In the genomic region with DNA sequence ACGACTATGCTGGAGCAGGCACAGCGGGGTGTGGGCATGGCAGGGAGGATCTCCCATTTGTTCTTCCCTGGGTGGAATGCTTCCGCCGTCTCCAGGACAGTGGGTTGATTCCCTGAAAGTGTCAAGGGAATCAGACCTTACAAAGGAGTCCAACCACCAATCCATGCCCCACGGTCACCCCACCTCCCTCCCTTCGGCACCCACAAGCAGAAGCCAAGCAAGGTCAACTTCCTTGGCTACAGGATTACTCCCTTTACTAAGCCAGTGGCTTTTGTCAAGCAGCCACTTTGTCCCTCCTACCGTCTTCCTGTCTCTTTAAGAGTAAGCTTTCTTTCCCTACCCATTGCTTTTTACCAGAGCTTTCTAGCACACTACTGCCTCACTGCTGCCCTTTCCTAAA, we compare ENCODE assay signal across 19 cellular contexts. TPM values are rescaled to one million over a fixed set of nuclear protein-coding genes. Genes with fewer than 3 reads are reported as not detected.
A peak's percentile ranks its signal among the peaks of the same experiment; 100 is the strongest.
DNase-seq lines count a peak whose midpoint lies in the region; FAIRE-seq and TF ChIP-seq lines count a peak whose summit lies in the region.
"Had no signal": no experiment of that assay in that cellular context is flagged by ENCODE, and none has a peak within 500 bp of the region (broad histone marks: within the 10 kb centered on the region; RNA-seq: fewer than 3 reads in every experiment).

No MANE protein-coding gene starts in this region.

- H2AK5ac ChIP-seq in H1 (ENCODE audit: low read depth, low read length) (no peak overlapping the region; the same call in 1 of the 2 replicates), trophoblast cell (ENCODE audit: low read length) (no peak overlapping the region)

- H3K27me3 ChIP-seq in H1 (replicated peaks in 1 of 4; ENCODE audit: control insufficient read depth in 3 of 4, extremely low read depth in 1 of 4, insufficient read depth in 3 of 4, low read length in 3 of 4), result peaks cover 1 to 7% (median 5%) of the 10 kb centered on the region in 4 experiments
- H3K27me3 ChIP-seq in trophoblast cell (ENCODE audit: insufficient read depth, low read length), result no peaks in the 10 kb centered on the region
- no peaks in the 10 kb centered on the region for H3K27me3 ChIP-seq in CD4-positive, alpha-beta memory T cell (ENCODE audit: insufficient read depth, low read length)
- H3K27me3 ChIP-seq: BE2C had no signal

- H2BK15ac ChIP-seq in H1 (ENCODE audit: low read length), result no peak overlapping the region

- no peak overlapping the region for H3K4ac ChIP-seq in H1 (replicated peaks; ENCODE audit: insufficient read length, low read depth, low read length)
- no peak overlapping the region for H3K4ac ChIP-seq in trophoblast cell (ENCODE audit: low read depth, low read length)

- no peak overlapping the region for H3K18ac ChIP-seq in H1 (ENCODE audit: extremely low read depth, low read length)
- H3K18ac ChIP-seq in trophoblast cell (ENCODE audit: low read length), result no peak overlapping the region

- H3K4me3 Mint-ChIP-seq in CD4-positive, alpha-beta memory T cell, result no peak overlapping the region
- H3K4me3 Mint-ChIP-seq: H9, IgD-negative memory B cell had no signal

- no peak for TF ChIP-seq POLR2A in H1 (IDR thresholded peaks at IDR 0.05; ENCODE audit: control extremely low read depth in 1 of 2, low read depth in 2 of 2, low read length in 2 of 2)

- H4K20me1 ChIP-seq in H1 (replicated peaks in 1 of 2; ENCODE audit: control insufficient read depth in 1 of 2, insufficient read depth in 2 of 2, low read length in 2 of 2), result no peaks in the 10 kb centered on the region

- H3K36me3 Mint-ChIP-seq in CD4-positive, alpha-beta memory T cell, result no peaks in the 10 kb centered on the region
- H3K36me3 Mint-ChIP-seq: CD4-positive, CD25-positive, alpha-beta regulatory T cell; IgD-negative memory B cell had no signal

- H3K79me2 ChIP-seq in H1 (ENCODE audit: control insufficient read depth in 1 of 2, insufficient read depth in 2 of 2, low read length in 2 of 2) (no peaks in the 10 kb centered on the region), trophoblast cell (ENCODE audit: control insufficient read depth, insufficient read depth, low read length, poor library complexity) (no peaks in the 10 kb centered on the region)

- no peak overlapping the region for H3K56ac ChIP-seq in H1 (replicated peaks; ENCODE audit: insufficient read length, low read depth, low read length)

- peak; percentile 76 for DNase-seq in NCI-H82 (lab: John Stamatoyannopoulos, UW)
- DNase-seq in H1 (ENCODE audit: low read depth in 1 of 2, low spot score in 2 of 2), result no peak
- no peak for DNase-seq in trophoblast cell
- no peak for DNase-seq in T-helper 9 cell
- DNase-seq in AG08395 (ENCODE audit: low spot score), result no peak
- DNase-seq in CD4-positive, alpha-beta memory T cell, result no peak
- DNase-seq: BE2C; C1 segment of cervical spinal cord; Caco-2; CD4-positive, CD25-positive, alpha-beta regulatory T cell; DMS79; GDM1; GOT3; H9 had no signal

- H2BK12ac ChIP-seq in H1 (ENCODE audit: low read depth, low read length) (peak overlapping the region; percentile 11; the same call in 1 of the 2 replicates), trophoblast cell (ENCODE audit: low read length) (no peak overlapping the region)

- no peak overlapping the region for H4K5ac ChIP-seq in H1 (ENCODE audit: insufficient read length, low read depth, low read length)

- H3K14ac ChIP-seq in H1 (ENCODE audit: insufficient read length) (no peak overlapping the region), trophoblast cell (ENCODE audit: low read length) (no peak overlapping the region)

- H3K23ac ChIP-seq in H1 (ENCODE audit: insufficient read length), result no peak overlapping the region
- H3K23ac ChIP-seq in trophoblast cell (ENCODE audit: low read length), result no peak overlapping the region

- no peak overlapping the region for H4K12ac ChIP-seq in trophoblast cell (ENCODE audit: low read depth, low read length)

- no peaks in the 10 kb centered on the region for H3K9me3 Mint-ChIP-seq in CD4-positive, alpha-beta memory T cell
- H3K9me3 Mint-ChIP-seq: CD4-positive, CD25-positive, alpha-beta regulatory T cell; H9; IgD-negative memory B cell had no signal

- no peak overlapping the region for H3K9ac ChIP-seq in H1 (replicated peaks in 1 of 4; ENCODE audit: extremely low read depth in 1 of 4, low read depth in 3 of 4, low read length in 3 of 4)
- no peak overlapping the region for H3K9ac ChIP-seq in trophoblast cell (ENCODE audit: low read length)

- H3K4me1 ChIP-seq in HEK293 (ENCODE audit: control insufficient read depth, insufficient read depth, low read length) (0 out of 2 replicates have a peak, but pooled peaks cover 2% of the 10 kb centered on the region), H1 (replicated peaks in 1 of 4; ENCODE audit: control insufficient read depth in 3 of 4, insufficient read depth in 4 of 4, low read length in 3 of 4) (peaks cover 0 to 5% (median under 1%) of the 10 kb centered on the region in 4 experiments; a peak in 4 of 7 replicates), trophoblast cell (ENCODE audit: control insufficient read depth in 1 of 2, insufficient read depth in 2 of 2, low read length in 2 of 2) (no peaks in the 10 kb centered on the region)
- H3K4me1 ChIP-seq in CD4-positive, alpha-beta memory T cell (ENCODE audit: insufficient read depth, low read length), result no peaks in the 10 kb centered on the region
- H3K4me1 ChIP-seq: BE2C, Caco-2 had no signal

- H3K27ac ChIP-seq in HEK293 (ENCODE audit: extremely low read depth, low read depth, low read length), result no peak overlapping the region
- no peak overlapping the region for H3K27ac ChIP-seq in H1 (ENCODE audit: low read depth, low read length)
- H3K27ac ChIP-seq in trophoblast cell (ENCODE audit: low read depth, low read length), result no peak overlapping the region
- no peak overlapping the region for H3K27ac ChIP-seq in CD4-positive, alpha-beta memory T cell (ENCODE audit: low read depth, low read length)

- H4K8ac ChIP-seq in H1 (ENCODE audit: extremely low read depth, insufficient read depth, low read length), result no peak overlapping the region
- H4K8ac ChIP-seq in trophoblast cell (ENCODE audit: low read depth, low read length), result no peak overlapping the region

- no peak overlapping the region for H4K91ac ChIP-seq in H1 (replicated peaks; ENCODE audit: insufficient read length, low read length)
- H4K91ac ChIP-seq in trophoblast cell (ENCODE audit: low read depth, low read length), result no peak overlapping the region

- H2BK120ac ChIP-seq in H1 (replicated peaks; ENCODE audit: low read depth, low read length) (no peak overlapping the region), trophoblast cell (ENCODE audit: insufficient read depth, low read length, poor library complexity) (no peak overlapping the region)

- no peaks in the 10 kb centered on the region for H3K36me3 ChIP-seq in HEK293 (ENCODE audit: control insufficient read depth in 2 of 2, insufficient read depth in 1 of 2, low read length in 2 of 2)
- H3K36me3 ChIP-seq in H1 (ENCODE audit: control insufficient read depth in 2 of 4, insufficient read depth in 4 of 4, low read length in 3 of 4), result no peaks in the 10 kb centered on the region
- peaks cover 0 to 2% of the 10 kb centered on the region in 2 experiments for H3K36me3 ChIP-seq in trophoblast cell (ENCODE audit: control insufficient read depth in 1 of 2, insufficient read depth in 2 of 2, low read length in 2 of 2)
- H3K36me3 ChIP-seq in CD4-positive, alpha-beta memory T cell (ENCODE audit: insufficient read depth, low read length), result no peaks in the 10 kb centered on the region
- H3K36me3 ChIP-seq: BE2C had no signal

- peak overlapping the region in 1 of 7 donors; percentile 66 for H3K27ac Mint-ChIP-seq in CD4-positive, alpha-beta memory T cell
- H3K27ac Mint-ChIP-seq: H9 had no signal

- no peak for FAIRE-seq in H1 (lab: Jason Lieb, UNC)
- FAIRE-seq: D721Med, HepG2 had no signal

- H2BK20ac ChIP-seq in H1 (ENCODE audit: low read length), result no peak overlapping the region

- H2BK5ac ChIP-seq in H1 (ENCODE audit: low read depth, low read length) (no peak overlapping the region), trophoblast cell (ENCODE audit: low read depth, low read length, poor library complexity) (no peak overlapping the region)

- H3K9me3 ChIP-seq in HEK293 (ENCODE audit: control insufficient read depth, insufficient read depth, low read depth, low read length) (no peaks in the 10 kb centered on the region), H1 (ENCODE audit: insufficient read depth in 2 of 2, low read depth in 1 of 2, low read length in 1 of 2) (no peaks in the 10 kb centered on the region), trophoblast cell (ENCODE audit: insufficient read depth, low read depth, low read length) (peaks cover 7% of the 10 kb centered on the region)
- H3K9me3 ChIP-seq in CD4-positive, alpha-beta memory T cell (ENCODE audit: control insufficient read depth in 1 of 2, low read length in 2 of 2), result no peaks in the 10 kb centered on the region
- H3K9me3 ChIP-seq: BE2C, Caco-2 had no signal

- TF ChIP-seq EP300 in H1 (IDR thresholded peaks at IDR 0.05; ENCODE audit: borderline replicate concordance in 1 of 2, low read depth in 2 of 2, low read length in 2 of 2), result no peak

- H3K4me2 ChIP-seq in H1 (ENCODE audit: insufficient read depth in 1 of 2, low read depth in 2 of 2, low read length in 2 of 2), result no peak overlapping the region
- H3K4me2 ChIP-seq in trophoblast cell (ENCODE audit: low read length), result no peak overlapping the region

- H2AFZ ChIP-seq in H1 (ENCODE audit: low read length) (no peak overlapping the region), trophoblast cell (ENCODE audit: insufficient read depth, low read length, poor library complexity) (no peak overlapping the region)

- H3K27me3 Mint-ChIP-seq in CD4-positive, alpha-beta memory T cell, result peaks cover 5 to 7% of the 10 kb centered on the region in 2 donors

- POLR2A ChIA-PET in HEK293 (lab: Yijun Ruan, JAX) (no interaction called here), H1 (lab: Charles Lee; ENCODE audit: partially characterized antibody) (interaction anchor here (1.1 to 3.1 kb wide), 6 partner anchors 13 to 179 kb away, joined by 3 to 9 read pairs (median 3); no protein-coding TSS in a partner anchor)
- POLR2A ChIA-PET in CD4-positive, alpha-beta memory T cell (lab: Charles Lee; ENCODE audit: partially characterized antibody), result no interaction called here

- no peaks in the 10 kb centered on the region for H3K79me1 ChIP-seq in H1 (ENCODE audit: low read depth, low read length)
- H3K79me1 ChIP-seq in trophoblast cell (ENCODE audit: low read length), result no peaks in the 10 kb centered on the region

- no peak for TF ChIP-seq CTCF in HEK293 (tag by site-specific recombination; IDR thresholded peaks at IDR 0.05)
- TF ChIP-seq CTCF in H1 (IDR thresholded peaks at IDR 0.05; ENCODE audit: control extremely low read depth in 1 of 3, insufficient read depth in 1 of 3, low read depth in 1 of 3, low read length in 3 of 3), result no peak

- intact Hi-C loops in CD4-positive, alpha-beta memory T cell (cut with micrococcal nuclease), result loop anchor here (10.0 kb wide), 1 partner anchor 297 kb away; a partner anchor contains a TSS

- peaks cover 0 to 6% (median under 1%) of the 10 kb centered on the region in 4 donors for H3K4me1 Mint-ChIP-seq in CD4-positive, alpha-beta memory T cell

- no peak for TF ChIP-seq RAD21 in H1 (IDR thresholded peaks at IDR 0.05 in 1 of 2, conservative IDR thresholded peaks at IDR 0.05 in 1 of 2; ENCODE audit: low read depth in 2 of 2, low read length in 2 of 2)

- H3K4me3 ChIP-seq in HEK293 (ENCODE audit: low read depth, low read length) (no peak overlapping the region), H1 (ENCODE audit: extremely low read depth in 1 of 4, insufficient read depth in 2 of 4, low read depth in 3 of 4, low read length in 4 of 4) (no peak overlapping the region), trophoblast cell (ENCODE audit: low read depth, low read length) (peak overlapping the region; percentile 26)
- H3K4me3 ChIP-seq in CD4-positive, alpha-beta memory T cell (ENCODE audit: low read length in 2 of 2), result no peak overlapping the region

- CTCF ChIA-PET in HEK293 (lab: Yijun Ruan, JAX), result interaction anchor here (0.7 to 17.5 kb wide), 14 partner anchors 8 to 1037 kb away, joined by 3 to 669 read pairs (median 17); no protein-coding TSS in a partner anchor
- CTCF ChIA-PET in H1 (lab: Charles Lee; ENCODE audit: partially characterized antibody), result interaction anchor here (0.6 to 67.1 kb wide), 23 partner anchors 9 to 400 kb away, joined by 3 to 2424 read pairs (median 5); a partner anchor contains a TSS
- CTCF ChIA-PET in CD4-positive, alpha-beta memory T cell (lab: Charles Lee; ENCODE audit: partially characterized antibody), result interaction anchor here (0.6 to 7.4 kb wide), 15 partner anchors 9 to 322 kb away, joined by 3 to 126 read pairs (median 13); a partner anchor contains a TSS

- H3K23me2 ChIP-seq in H1 (ENCODE audit: low read depth, low read length), result no peaks in the 10 kb centered on the region

- 82% methylated on average over 7 of the region's 7 CpGs; no CpG with 5 or more reads in 1 of the 2 experiments for WGBS in H1 (ENCODE audit: extremely low coverage in 1 of 2, insufficient coverage in 1 of 2, insufficient read length in 1 of 2, insufficient replicate concordance in 2 of 2, low coverage in 1 of 2, low lambda C conversion rate in 2 of 2, missing lambda C conversion rate in 1 of 2), 2 experiments
- WGBS in trophoblast cell (ENCODE audit: extremely low coverage, insufficient coverage, insufficient read length), result no CpG with 5 or more reads among the region's 7 CpGs

RNA-seq across cellular contexts. Expression of a gene that starts 15.9 kb away (rescaled TPM):
- total RNA-seq in H1 (2021; fragmentation: NEBNext Ultra II Directional; extraction: Animal tissue kit (Norgen Biotek cat#: 25700)), result 12.7 and 12.9 TPM in 2 replicates
- 9.4 and 14.5 TPM in 2 replicates for polyA plus RNA-seq in H1 (2011; rRNA removed)
- polyA plus RNA-seq in H1 (2011; cell fraction: cytosol; rRNA removed), result 8.0 TPM
- polyA plus RNA-seq in H1 (2011; cell fraction: nucleus; rRNA removed), result 13.3 TPM
- polyA plus RNA-seq in H1 (2012, experiment 1 of 2), result 13.2 to 13.7 TPM (median 13.5 TPM) in 4 replicates
- 12.2 TPM for polyA plus RNA-seq in H1 (2012, experiment 2 of 2)
- polyA plus RNA-seq in H1 (2013, experiment 1 of 2), result 5.4 TPM
- 5.1 TPM for polyA plus RNA-seq in H1 (2013, experiment 2 of 2)
- 12.4 and 13.8 TPM in 2 replicates for polyA minus RNA-seq in H1 (2011; rRNA and poly(A)+ RNA removed)
- 15.0 TPM for polyA minus RNA-seq in H1 (2011; cell fraction: cytosol; rRNA and poly(A)+ RNA removed)
- polyA minus RNA-seq in H1 (2011; cell fraction: nucleus; rRNA and poly(A)+ RNA removed), result 13.2 TPM
- 20.4 and 22.1 TPM in 2 replicates for polyA plus RNA-seq in trophoblast cell (2013)
- total RNA-seq in CD4-positive, alpha-beta memory T cell, result 10 to 100 TPM; 32.5 to 32.8 TPM
- polyA plus RNA-seq in CD4-positive, alpha-beta memory T cell, result 10 to 100 TPM in 1 of 2 donors, 1 to 10 TPM in 1; 8.5 to 35.7 TPM

RNA-seq across cellular contexts. Expression of a gene that starts 19.2 kb away (rescaled TPM):
- total RNA-seq in H1 (2021; fragmentation: NEBNext Ultra II Directional; extraction: Animal tissue kit (Norgen Biotek cat#: 25700)), result 2.5 and 3.4 TPM in 2 replicates
- polyA plus RNA-seq in H1 (2011; rRNA removed), result 1.9 and 2.5 TPM in 2 replicates
- polyA plus RNA-seq in H1 (2011; cell fraction: cytosol; rRNA removed), result 2.4 TPM
- polyA plus RNA-seq in H1 (2011; cell fraction: nucleus; rRNA removed), result 2.4 TPM
- polyA plus RNA-seq in H1 (2012, experiment 1 of 2), result 0.83 to 2.1 TPM (median 1.5 TPM) in 4 replicates
- 1.4 TPM for polyA plus RNA-seq in H1 (2012, experiment 2 of 2)
- 3.5 TPM for polyA plus RNA-seq in H1 (2013, experiment 1 of 2)
- 3.8 TPM for polyA plus RNA-seq in H1 (2013, experiment 2 of 2)
- polyA minus RNA-seq in H1 (2011; rRNA and poly(A)+ RNA removed), result 2.5 and 4.2 TPM in 2 replicates
- polyA minus RNA-seq in H1 (2011; cell fraction: cytosol; rRNA and poly(A)+ RNA removed), result 1.4 TPM
- 1.00 TPM for polyA minus RNA-seq in H1 (2011; cell fraction: nucleus; rRNA and poly(A)+ RNA removed)
- 3.6 TPM in 2 replicates for polyA plus RNA-seq in trophoblast cell (2013)
- total RNA-seq in CD4-positive, alpha-beta memory T cell, result not detected
- polyA plus RNA-seq in CD4-positive, alpha-beta memory T cell, result not detected
- total RNA-seq: A172; Caco-2; CD4-positive, CD25-positive, alpha-beta regulatory T cell; HepG2 had no signal
- polyA plus RNA-seq: HepG2 had no signal
